In genomic region chr14:59217011-59217410, GRCh38 we compare ENCODE assay signal across 16 cellular contexts. TPM values are rescaled to one million over a fixed set of nuclear protein-coding genes. Genes with fewer than 3 reads are reported as not detected.
DNase-seq lines count a peak whose midpoint lies in the region; ATAC-seq and TF ChIP-seq lines count a peak whose summit lies in the region.
"Had no signal": no experiment of that assay in that cellular context is flagged by ENCODE, and none has a peak within 500 bp of the region (broad histone marks: within the 10 kb centered on the region; RNA-seq: fewer than 3 reads in every experiment).

No MANE protein-coding gene starts in this region.

- DNase-seq in AG10803 (ENCODE audit: low read depth), result peak; percentile 11
- DNase-seq in ascending aorta (ENCODE audit: low spot score in 2 of 2), result no peak
- DNase-seq in mesenchymal stem cell, result no peak
- no peak for DNase-seq in sigmoid colon
- no peak for DNase-seq in stimulated activated CD4-positive, alpha-beta T cell treated with anti-CD3 and anti-CD28 coated beads, Interleukin-15, amount 100 ng/mL, for 24 hours
- no peak for DNase-seq in T-helper 9 cell
- DNase-seq: DMS 273 treated with DMSO at 0.1 percent for 48 hours, GDM1, GM23248, NCI-H1930, NCI-H2171, NCI-H774, PC-3 had no signal

- no peaks in the 10 kb centered on the region for H3K36me3 ChIP-seq in ascending aorta
- H3K36me3 ChIP-seq in mesenchymal stem cell (ENCODE audit: control insufficient read depth in 1 of 2, insufficient read depth in 2 of 2, low read depth in 1 of 2, low read length in 2 of 2), result no peaks in the 10 kb centered on the region
- no peaks in the 10 kb centered on the region for H3K36me3 ChIP-seq in sigmoid colon

- H3K27me3 ChIP-seq in ascending aorta, result no peaks in the 10 kb centered on the region
- no peaks in the 10 kb centered on the region for H3K27me3 ChIP-seq in mesenchymal stem cell (ENCODE audit: control insufficient read depth in 1 of 2, insufficient read depth in 1 of 2, low read length in 2 of 2)
- no peaks in the 10 kb centered on the region for H3K27me3 ChIP-seq in sigmoid colon

- H3K27ac ChIP-seq in ascending aorta (peak overlapping the region; percentile 8 to 54), mesenchymal stem cell (ENCODE audit: low read length, poor library complexity, severe bottlenecking) (no peak overlapping the region), sigmoid colon (peak overlapping the region; percentile 65 to 79 (median 76))
- H3K27ac ChIP-seq: A549, GM23248 had no signal

- no peak overlapping the region for H3K4ac ChIP-seq in mesenchymal stem cell (ENCODE audit: low read depth in 1 of 2, low read length in 2 of 2)

- H3K4me2 ChIP-seq in mesenchymal stem cell (ENCODE audit: low read length, poor library complexity, severe bottlenecking), result no peak overlapping the region
- H3K4me2 ChIP-seq: A549 had no signal

- ATAC-seq in GM18519 (IDR thresholded peaks at IDR 0.05; ENCODE audit: low FRiP score, unreplicated experiment), result no peak
- ATAC-seq: A549, GM12878, PC-3 had no signal

- H2BK15ac ChIP-seq in mesenchymal stem cell (ENCODE audit: low read depth, poor library complexity, severe bottlenecking), result no peak overlapping the region

- WGBS in mesenchymal stem cell, result 100% methylated on average over 1 of the region's 1 CpG
- WGBS in sigmoid colon, 2 donors, result 72 to 93% methylated on average over 1 of the region's 1 CpG

- no peak overlapping the region for H3K4me3 ChIP-seq in AG10803 (ENCODE audit: low read length)
- H3K4me3 ChIP-seq in ascending aorta, result no peak overlapping the region
- H3K4me3 ChIP-seq in mesenchymal stem cell (ENCODE audit: insufficient read depth in 1 of 2, low read depth in 1 of 2, low read length in 2 of 2), result no peak overlapping the region
- no peak overlapping the region for H3K4me3 ChIP-seq in sigmoid colon
- H3K4me3 ChIP-seq: A549, GM12878, GM23248 had no signal

- no peak overlapping the region for H4K91ac ChIP-seq in mesenchymal stem cell (ENCODE audit: low read length)

- H3K9ac ChIP-seq in mesenchymal stem cell (ENCODE audit: low read length), result no peak overlapping the region
- H3K9ac ChIP-seq: GM23248 had no signal

- no peak overlapping the region for H2BK5ac ChIP-seq in mesenchymal stem cell (ENCODE audit: low read depth, low read length, poor library complexity, severe bottlenecking)

- H2BK120ac ChIP-seq in mesenchymal stem cell (ENCODE audit: low read depth, low read length), result no peak overlapping the region

- H3K14ac ChIP-seq in mesenchymal stem cell (ENCODE audit: low read length in 2 of 2), result peak overlapping the region in 1 of 2 experiments; percentile 66

- no peak overlapping the region for H3K23ac ChIP-seq in mesenchymal stem cell (ENCODE audit: low read length in 2 of 2)

- H3K4me1 ChIP-seq in ascending aorta (peaks cover 14 to 39% of the 10 kb centered on the region in 2 donors), mesenchymal stem cell (ENCODE audit: control insufficient read depth, insufficient read depth, low read depth, low read length) (no peaks in the 10 kb centered on the region), sigmoid colon (peaks cover 0 to 100% (median 91%) of the 10 kb centered on the region in 4 donors)
- H3K4me1 ChIP-seq: A549 had no signal

- intact Hi-C loops in ascending aorta (cut with DNase I), result no loop called here
- intact Hi-C loops in sigmoid colon (cut with DNase I), result no loop called here

- H3K18ac ChIP-seq in mesenchymal stem cell (ENCODE audit: low read depth in 1 of 2, low read length in 2 of 2), result peak overlapping the region in 1 of 2 experiments; percentile 49

- TF ChIP-seq EP300 in sigmoid colon (IDR thresholded peaks at IDR 0.05), result no peak

- H2AK5ac ChIP-seq in mesenchymal stem cell (ENCODE audit: low read length, severe bottlenecking), result no peak overlapping the region

- no peak overlapping the region for H2BK12ac ChIP-seq in mesenchymal stem cell (ENCODE audit: low read length in 2 of 2)

- H3K9me3 ChIP-seq in ascending aorta (no peaks in the 10 kb centered on the region), mesenchymal stem cell (ENCODE audit: control insufficient read depth, low read length) (no peaks in the 10 kb centered on the region), sigmoid colon (no peaks in the 10 kb centered on the region)
- H3K9me3 ChIP-seq: A549 had no signal

- H4K8ac ChIP-seq in mesenchymal stem cell (ENCODE audit: low read length), result peak overlapping the region; percentile 46

- peaks cover 39% of the 10 kb centered on the region for H3K79me1 ChIP-seq in mesenchymal stem cell (replicated peaks; ENCODE audit: low read length, poor library complexity, severe bottlenecking)

- no peak overlapping the region for H2AFZ ChIP-seq in mesenchymal stem cell (ENCODE audit: low read depth, low read length)
- H2AFZ ChIP-seq: GM23248 had no signal

- no peak for TF ChIP-seq POLR2A in sigmoid colon (IDR thresholded peaks at IDR 0.05)

- TF ChIP-seq CTCF in AG10803 (conservative IDR thresholded peaks at IDR 0.05; ENCODE audit: low read length) (no peak), ascending aorta (IDR thresholded peaks at IDR 0.05) (no peak), sigmoid colon (IDR thresholded peaks at IDR 0.05) (no peak)

RNA-seq across cellular contexts. Expression of gene DAAM1, which starts 28.5 kb away (rescaled TPM):
- 67.6 TPM for total RNA-seq in ascending aorta
- polyA plus RNA-seq in mesenchymal stem cell (2013, experiment 1 of 2), result 10.1 TPM
- 11.0 TPM for polyA plus RNA-seq in mesenchymal stem cell (2013, experiment 2 of 2)
- total RNA-seq in sigmoid colon, result 10 to 100 TPM; 47.5 to 77.8 (median 66.6) TPM
- 10 to 100 TPM; 11.4 to 19.2 (median 16.0) TPM for polyA plus RNA-seq in sigmoid colon
